1 cellular context compared by ENCODE assay signal in the genomic region with DNA sequence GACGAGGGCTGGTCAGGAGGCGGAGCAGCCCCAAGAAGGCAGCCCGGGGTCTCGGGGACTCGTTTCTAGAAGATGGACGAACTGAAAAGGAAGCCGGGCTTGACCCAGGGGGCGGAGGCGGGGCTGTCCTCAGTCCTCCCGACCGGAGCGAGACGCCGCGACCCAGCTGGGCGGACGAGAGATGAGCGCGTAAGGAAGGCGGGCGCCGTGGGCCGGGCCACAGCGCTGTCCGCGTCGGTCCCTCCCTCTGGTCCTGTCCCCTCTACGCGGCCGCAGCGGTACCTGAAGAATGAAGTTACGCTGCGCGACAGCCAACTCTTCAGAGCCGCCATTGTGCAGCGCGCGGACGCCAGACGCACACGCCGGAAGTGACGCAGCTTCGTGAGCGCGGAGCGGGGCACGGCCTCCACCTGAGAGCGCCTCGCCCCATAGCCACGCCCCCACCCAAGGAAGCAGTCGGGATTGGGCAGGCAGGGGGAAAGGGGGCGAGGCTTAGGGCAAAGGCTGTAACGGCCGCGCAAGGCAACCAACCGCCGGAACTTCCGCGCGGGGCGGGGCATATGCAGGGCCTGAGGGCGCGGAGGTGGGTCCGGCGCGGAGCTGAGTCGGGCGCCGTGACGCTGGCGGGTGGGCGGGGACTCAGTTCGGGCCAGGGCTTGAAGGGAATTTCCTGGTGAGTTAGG.
TF ChIP-seq lines count a peak whose summit lies in the region.

A gene (minus strand): TSS at position 370 of the 683 bp plus-strand sequence. CDS start 38 bp downstream, at position 332.

TF ChIP-seq in HepG2, 621 proteins besides CTCF, POLR2A, EP300 and RAD21 (continued from another document and continues in another):
- TF ChIP-seq POLR2G (IDR thresholded peaks at IDR 0.05; ENCODE audit: low read depth, low read length) (peak; percentile 98), ZNF234 (CRISPR knock-in tag; conservative IDR thresholded peaks at IDR 0.05) (no peak), MED1 (CRISPR knock-in tag; IDR thresholded peaks at IDR 0.05) (peak; percentile 54), MYC (CRISPR knock-in tag; IDR thresholded peaks at IDR 0.05; ENCODE audit: borderline replicate concordance) (peak; percentile 20; the same call in 1 of the 2 replicates), ZFP36 (IDR thresholded peaks at IDR 0.05; ENCODE audit: borderline replicate concordance, low read depth, low read length, partially characterized antibody) (no peak), ZNF724P (CRISPR knock-in tag; IDR thresholded peaks at IDR 0.05; ENCODE audit: borderline replicate concordance) (no peak), ZSCAN25 (CRISPR knock-in tag; IDR thresholded peaks at IDR 0.05) (no peak), ZNF160 (CRISPR knock-in tag; IDR thresholded peaks at IDR 0.05) (no peak; the same call in 1 of the 2 replicates), IRX3 (CRISPR knock-in tag; IDR thresholded peaks at IDR 0.05; ENCODE audit: borderline replicate concordance, low read depth) (no peak), U2AF2 (IDR thresholded peaks at IDR 0.05; ENCODE audit: low read depth, low read length) (no peak), SNAPC2 (CRISPR knock-in tag; IDR thresholded peaks at IDR 0.05) (0 out of 2 replicates have a peak, but pooled peaks have one; percentile 74), RCOR2 (CRISPR knock-in tag; IDR thresholded peaks at IDR 0.05) (no peak), SIX4 (CRISPR knock-in tag; IDR thresholded peaks at IDR 0.05) (peak; percentile 54; the same call in 1 of the 2 replicates), MED8 (CRISPR knock-in tag; IDR thresholded peaks at IDR 0.05; ENCODE audit: insufficient replicate concordance) (peak; percentile 82), FOXC1 (CRISPR knock-in tag; IDR thresholded peaks at IDR 0.05; ENCODE audit: borderline replicate concordance) (no peak), HNRNPH1 (optimal IDR thresholded peaks at IDR 0.05; ENCODE audit: low read depth, low read length) (no peak), ZNF598 (CRISPR knock-in tag; IDR thresholded peaks at IDR 0.05; ENCODE audit: borderline replicate concordance) (no peak), TRIM24 (CRISPR knock-in tag; IDR thresholded peaks at IDR 0.05) (no peak), NAIF1 (CRISPR knock-in tag; IDR thresholded peaks at IDR 0.05; ENCODE audit: borderline replicate concordance) (no peak), SP5 (CRISPR knock-in tag; IDR thresholded peaks at IDR 0.05; ENCODE audit: borderline replicate concordance, low read depth) (peak; percentile 78), NFKB2 (CRISPR knock-in tag; IDR thresholded peaks at IDR 0.05; ENCODE audit: borderline replicate concordance) (no peak), PTBP1 (IDR thresholded peaks at IDR 0.05; ENCODE audit: low read depth, low read length, poor library complexity, severe bottlenecking) (no peak), ZNF550 (CRISPR knock-in tag; IDR thresholded peaks at IDR 0.05; ENCODE audit: borderline replicate concordance) (0 out of 2 replicates have a peak, but pooled peaks have one; percentile 80), HNRNPL (IDR thresholded peaks at IDR 0.05; ENCODE audit: low read depth, low read length) (no peak), ZNF567 (CRISPR knock-in tag; IDR thresholded peaks at IDR 0.05; ENCODE audit: borderline replicate concordance) (0 out of 2 replicates have a peak, but pooled peaks have one; percentile 77), NR1H2 (CRISPR knock-in tag; IDR thresholded peaks at IDR 0.05; ENCODE audit: borderline replicate concordance, low read depth) (no peak), ZNF552 (CRISPR knock-in tag; IDR thresholded peaks at IDR 0.05; ENCODE audit: borderline replicate concordance) (no peak), ATF1 (CRISPR knock-in tag; IDR thresholded peaks at IDR 0.05) (peak; percentile 93), MIER2 (CRISPR knock-in tag; IDR thresholded peaks at IDR 0.05) (peak; percentile 71; the same call in 1 of the 2 replicates), GABPA (IDR thresholded peaks at IDR 0.05; ENCODE audit: low read depth, low read length) (peak; percentile 87), GABPA (CRISPR knock-in tag; IDR thresholded peaks at IDR 0.05; ENCODE audit: low read depth) (peak; percentile 96), SP140L (CRISPR knock-in tag; IDR thresholded peaks at IDR 0.05; ENCODE audit: borderline replicate concordance) (no peak), NFIB (CRISPR knock-in tag; IDR thresholded peaks at IDR 0.05; ENCODE audit: borderline replicate concordance) (no peak), REXO4 (CRISPR knock-in tag; IDR thresholded peaks at IDR 0.05; ENCODE audit: borderline replicate concordance) (no peak), NCOR1 (IDR thresholded peaks at IDR 0.05; ENCODE audit: borderline replicate concordance, low read length) (no peak; the same call in 1 of the 2 replicates)
- TF ChIP-seq, protein P1, sequence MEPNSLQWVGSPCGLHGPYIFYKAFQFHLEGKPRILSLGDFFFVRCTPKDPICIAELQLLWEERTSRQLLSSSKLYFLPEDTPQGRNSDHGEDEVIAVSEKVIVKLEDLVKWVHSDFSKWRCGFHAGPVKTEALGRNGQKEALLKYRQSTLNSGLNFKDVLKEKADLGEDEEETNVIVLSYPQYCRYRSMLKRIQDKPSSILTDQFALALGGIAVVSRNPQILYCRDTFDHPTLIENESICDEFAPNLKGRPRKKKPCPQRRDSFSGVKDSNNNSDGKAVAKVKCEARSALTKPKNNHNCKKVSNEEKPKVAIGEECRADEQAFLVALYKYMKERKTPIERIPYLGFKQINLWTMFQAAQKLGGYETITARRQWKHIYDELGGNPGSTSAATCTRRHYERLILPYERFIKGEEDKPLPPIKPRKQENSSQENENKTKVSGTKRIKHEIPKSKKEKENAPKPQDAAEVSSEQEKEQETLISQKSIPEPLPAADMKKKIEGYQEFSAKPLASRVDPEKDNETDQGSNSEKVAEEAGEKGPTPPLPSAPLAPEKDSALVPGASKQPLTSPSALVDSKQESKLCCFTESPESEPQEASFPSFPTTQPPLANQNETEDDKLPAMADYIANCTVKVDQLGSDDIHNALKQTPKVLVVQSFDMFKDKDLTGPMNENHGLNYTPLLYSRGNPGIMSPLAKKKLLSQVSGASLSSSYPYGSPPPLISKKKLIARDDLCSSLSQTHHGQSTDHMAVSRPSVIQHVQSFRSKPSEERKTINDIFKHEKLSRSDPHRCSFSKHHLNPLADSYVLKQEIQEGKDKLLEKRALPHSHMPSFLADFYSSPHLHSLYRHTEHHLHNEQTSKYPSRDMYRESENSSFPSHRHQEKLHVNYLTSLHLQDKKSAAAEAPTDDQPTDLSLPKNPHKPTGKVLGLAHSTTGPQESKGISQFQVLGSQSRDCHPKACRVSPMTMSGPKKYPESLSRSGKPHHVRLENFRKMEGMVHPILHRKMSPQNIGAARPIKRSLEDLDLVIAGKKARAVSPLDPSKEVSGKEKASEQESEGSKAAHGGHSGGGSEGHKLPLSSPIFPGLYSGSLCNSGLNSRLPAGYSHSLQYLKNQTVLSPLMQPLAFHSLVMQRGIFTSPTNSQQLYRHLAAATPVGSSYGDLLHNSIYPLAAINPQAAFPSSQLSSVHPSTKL (CRISPR knock-in tag; IDR thresholded peaks at IDR 0.05) = peak; percentile 58
- TF ChIP-seq, protein P2, sequence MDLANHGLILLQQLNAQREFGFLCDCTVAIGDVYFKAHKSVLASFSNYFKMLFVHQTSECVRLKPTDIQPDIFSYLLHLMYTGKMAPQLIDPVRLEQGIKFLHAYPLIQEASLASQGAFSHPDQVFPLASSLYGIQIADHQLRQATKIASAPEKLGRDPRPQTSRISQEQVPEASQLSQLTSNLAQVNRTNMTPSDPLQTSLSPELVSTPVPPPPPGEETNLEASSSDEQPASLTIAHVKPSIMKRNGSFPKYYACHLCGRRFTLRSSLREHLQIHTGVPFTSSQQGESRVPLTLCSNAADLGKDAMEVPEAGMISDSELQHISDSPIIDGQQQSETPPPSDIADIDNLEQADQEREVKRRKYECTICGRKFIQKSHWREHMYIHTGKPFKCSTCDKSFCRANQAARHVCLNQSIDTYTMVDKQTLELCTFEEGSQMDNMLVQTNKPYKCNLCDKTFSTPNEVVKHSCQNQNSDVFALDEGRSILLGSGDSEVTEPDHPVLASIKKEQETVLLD (CRISPR knock-in tag; IDR thresholded peaks at IDR 0.05; ENCODE audit: low read depth) = peak; percentile 77; the same call in 1 of the 2 replicates
- TF ChIP-seq, protein P3, sequence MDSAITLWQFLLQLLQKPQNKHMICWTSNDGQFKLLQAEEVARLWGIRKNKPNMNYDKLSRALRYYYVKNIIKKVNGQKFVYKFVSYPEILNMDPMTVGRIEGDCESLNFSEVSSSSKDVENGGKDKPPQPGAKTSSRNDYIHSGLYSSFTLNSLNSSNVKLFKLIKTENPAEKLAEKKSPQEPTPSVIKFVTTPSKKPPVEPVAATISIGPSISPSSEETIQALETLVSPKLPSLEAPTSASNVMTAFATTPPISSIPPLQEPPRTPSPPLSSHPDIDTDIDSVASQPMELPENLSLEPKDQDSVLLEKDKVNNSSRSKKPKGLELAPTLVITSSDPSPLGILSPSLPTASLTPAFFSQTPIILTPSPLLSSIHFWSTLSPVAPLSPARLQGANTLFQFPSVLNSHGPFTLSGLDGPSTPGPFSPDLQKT (CRISPR knock-in tag; IDR thresholded peaks at IDR 0.05; ENCODE audit: borderline replicate concordance) = no peak
- TF ChIP-seq, protein P4, sequence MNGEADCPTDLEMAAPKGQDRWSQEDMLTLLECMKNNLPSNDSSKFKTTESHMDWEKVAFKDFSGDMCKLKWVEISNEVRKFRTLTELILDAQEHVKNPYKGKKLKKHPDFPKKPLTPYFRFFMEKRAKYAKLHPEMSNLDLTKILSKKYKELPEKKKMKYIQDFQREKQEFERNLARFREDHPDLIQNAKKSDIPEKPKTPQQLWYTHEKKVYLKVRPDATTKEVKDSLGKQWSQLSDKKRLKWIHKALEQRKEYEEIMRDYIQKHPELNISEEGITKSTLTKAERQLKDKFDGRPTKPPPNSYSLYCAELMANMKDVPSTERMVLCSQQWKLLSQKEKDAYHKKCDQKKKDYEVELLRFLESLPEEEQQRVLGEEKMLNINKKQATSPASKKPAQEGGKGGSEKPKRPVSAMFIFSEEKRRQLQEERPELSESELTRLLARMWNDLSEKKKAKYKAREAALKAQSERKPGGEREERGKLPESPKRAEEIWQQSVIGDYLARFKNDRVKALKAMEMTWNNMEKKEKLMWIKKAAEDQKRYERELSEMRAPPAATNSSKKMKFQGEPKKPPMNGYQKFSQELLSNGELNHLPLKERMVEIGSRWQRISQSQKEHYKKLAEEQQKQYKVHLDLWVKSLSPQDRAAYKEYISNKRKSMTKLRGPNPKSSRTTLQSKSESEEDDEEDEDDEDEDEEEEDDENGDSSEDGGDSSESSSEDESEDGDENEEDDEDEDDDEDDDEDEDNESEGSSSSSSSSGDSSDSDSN (CRISPR knock-in tag; IDR thresholded peaks at IDR 0.05) = peak; percentile 91
- TF ChIP-seq, protein P5, sequence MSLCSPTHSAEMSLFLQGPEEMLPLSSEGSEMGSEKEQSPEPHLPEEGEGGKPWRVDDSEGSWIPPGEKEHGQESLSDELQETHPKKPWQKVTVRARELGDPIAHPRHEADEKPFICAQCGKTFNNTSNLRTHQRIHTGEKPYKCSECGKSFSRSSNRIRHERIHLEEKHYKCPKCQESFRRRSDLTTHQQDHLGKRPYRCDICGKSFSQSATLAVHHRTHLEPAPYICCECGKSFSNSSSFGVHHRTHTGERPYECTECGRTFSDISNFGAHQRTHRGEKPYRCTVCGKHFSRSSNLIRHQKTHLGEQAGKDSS (CRISPR knock-in tag; IDR thresholded peaks at IDR 0.05; ENCODE audit: borderline replicate concordance, low read depth) = no peak; the same call in 1 of the 2 replicates
- TF ChIP-seq, protein P6, sequence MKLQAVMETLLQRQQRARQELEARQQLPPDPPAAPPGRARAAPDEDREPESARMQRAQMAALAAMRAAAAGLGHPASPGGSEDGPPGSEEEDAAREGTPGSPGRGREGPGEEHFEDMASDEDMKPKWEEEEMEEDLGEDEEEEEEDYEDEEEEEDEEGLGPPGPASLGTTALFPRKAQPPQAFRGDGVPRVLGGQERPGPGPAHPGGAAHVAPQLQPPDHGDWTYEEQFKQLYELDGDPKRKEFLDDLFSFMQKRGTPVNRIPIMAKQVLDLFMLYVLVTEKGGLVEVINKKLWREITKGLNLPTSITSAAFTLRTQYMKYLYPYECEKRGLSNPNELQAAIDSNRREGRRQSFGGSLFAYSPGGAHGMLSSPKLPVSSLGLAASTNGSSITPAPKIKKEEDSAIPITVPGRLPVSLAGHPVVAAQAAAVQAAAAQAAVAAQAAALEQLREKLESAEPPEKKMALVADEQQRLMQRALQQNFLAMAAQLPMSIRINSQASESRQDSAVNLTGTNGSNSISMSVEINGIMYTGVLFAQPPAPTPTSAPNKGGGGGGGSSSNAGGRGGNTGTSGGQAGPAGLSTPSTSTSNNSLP (IDR thresholded peaks at IDR 0.05; ENCODE audit: low read depth, low read length) = no peak
- TF ChIP-seq, protein P7, sequence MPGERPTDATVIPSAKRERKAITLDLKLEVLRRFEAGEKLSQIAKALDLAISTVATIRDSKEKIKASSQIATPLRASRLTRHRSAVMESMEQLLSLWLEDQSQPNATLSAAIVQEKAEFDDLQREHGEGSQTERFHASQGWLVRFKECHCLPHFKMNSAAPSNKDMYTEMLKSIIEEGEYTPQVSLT (CRISPR knock-in tag; IDR thresholded peaks at IDR 0.05; ENCODE audit: borderline replicate concordance, low read depth) = no peak
- TF ChIP-seq, protein P8, sequence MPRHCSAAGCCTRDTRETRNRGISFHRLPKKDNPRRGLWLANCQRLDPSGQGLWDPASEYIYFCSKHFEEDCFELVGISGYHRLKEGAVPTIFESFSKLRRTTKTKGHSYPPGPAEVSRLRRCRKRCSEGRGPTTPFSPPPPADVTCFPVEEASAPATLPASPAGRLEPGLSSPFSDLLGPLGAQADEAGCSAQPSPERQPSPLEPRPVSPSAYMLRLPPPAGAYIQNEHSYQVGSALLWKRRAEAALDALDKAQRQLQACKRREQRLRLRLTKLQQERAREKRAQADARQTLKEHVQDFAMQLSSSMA (CRISPR knock-in tag; IDR thresholded peaks at IDR 0.05) = 0 out of 2 replicates have a peak, but pooled peaks have one; percentile 74
- TF ChIP-seq, protein P9, sequence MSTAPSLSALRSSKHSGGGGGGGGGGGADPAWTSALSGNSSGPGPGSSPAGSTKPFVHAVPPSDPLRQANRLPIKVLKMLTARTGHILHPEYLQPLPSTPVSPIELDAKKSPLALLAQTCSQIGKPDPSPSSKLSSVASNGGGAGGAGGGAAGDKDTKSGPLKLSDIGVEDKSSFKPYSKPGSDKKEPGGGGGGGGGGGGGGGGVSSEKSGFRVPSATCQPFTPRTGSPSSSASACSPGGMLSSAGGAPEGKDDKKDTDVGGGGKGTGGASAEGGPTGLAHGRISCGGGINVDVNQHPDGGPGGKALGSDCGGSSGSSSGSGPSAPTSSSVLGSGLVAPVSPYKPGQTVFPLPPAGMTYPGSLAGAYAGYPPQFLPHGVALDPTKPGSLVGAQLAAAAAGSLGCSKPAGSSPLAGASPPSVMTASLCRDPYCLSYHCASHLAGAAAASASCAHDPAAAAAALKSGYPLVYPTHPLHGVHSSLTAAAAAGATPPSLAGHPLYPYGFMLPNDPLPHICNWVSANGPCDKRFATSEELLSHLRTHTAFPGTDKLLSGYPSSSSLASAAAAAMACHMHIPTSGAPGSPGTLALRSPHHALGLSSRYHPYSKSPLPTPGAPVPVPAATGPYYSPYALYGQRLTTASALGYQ (CRISPR knock-in tag; IDR thresholded peaks at IDR 0.05) = no peak
- TF ChIP-seq, protein P10, sequence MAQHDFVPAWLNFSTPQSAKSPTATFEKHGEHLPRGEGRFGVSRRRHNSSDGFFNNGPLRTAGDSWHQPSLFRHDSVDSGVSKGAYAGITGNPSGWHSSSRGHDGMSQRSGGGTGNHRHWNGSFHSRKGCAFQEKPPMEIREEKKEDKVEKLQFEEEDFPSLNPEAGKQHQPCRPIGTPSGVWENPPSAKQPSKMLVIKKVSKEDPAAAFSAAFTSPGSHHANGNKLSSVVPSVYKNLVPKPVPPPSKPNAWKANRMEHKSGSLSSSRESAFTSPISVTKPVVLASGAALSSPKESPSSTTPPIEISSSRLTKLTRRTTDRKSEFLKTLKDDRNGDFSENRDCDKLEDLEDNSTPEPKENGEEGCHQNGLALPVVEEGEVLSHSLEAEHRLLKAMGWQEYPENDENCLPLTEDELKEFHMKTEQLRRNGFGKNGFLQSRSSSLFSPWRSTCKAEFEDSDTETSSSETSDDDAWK (CRISPR knock-in tag; IDR thresholded peaks at IDR 0.05) = no peak
